Comparison of ENCODE assay signal across 2 cellular contexts in the genomic region with DNA sequence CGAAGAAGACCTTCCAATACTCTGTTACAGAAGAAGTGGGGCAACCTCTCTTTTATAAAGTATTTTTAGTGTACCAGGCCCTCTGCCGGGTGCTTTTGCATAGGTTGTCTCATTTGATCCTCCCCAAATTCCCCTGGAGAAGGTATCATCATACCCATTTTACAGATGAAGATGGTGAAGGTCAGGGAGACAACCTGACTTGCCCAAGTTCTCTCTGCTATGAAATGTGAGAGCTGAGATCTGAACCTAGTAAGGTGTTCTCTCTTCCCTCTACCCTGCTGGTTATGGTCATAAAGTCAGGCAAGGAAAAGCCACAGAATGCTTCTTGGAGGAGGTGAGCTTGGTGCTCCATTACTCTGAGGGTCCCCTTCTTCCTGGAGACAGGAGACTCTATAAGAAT.
A peak's percentile ranks its signal among the peaks of the same experiment; 100 is the strongest.
TF ChIP-seq lines count a peak whose summit lies in the region.

No MANE protein-coding gene starts in this region.

TF ChIP-seq in K562, 482 proteins besides CTCF, POLR2A, EP300 and RAD21:
- TF ChIP-seq ARNT (IDR thresholded peaks at IDR 0.05) (no peak), RBM25 (IDR thresholded peaks at IDR 0.05; ENCODE audit: low read depth, low read length, severe bottlenecking) (peak; percentile 52)

TF ChIP-seq in endothelial cell of umbilical vein, 7 proteins besides CTCF, POLR2A, EP300 and RAD21:
- TF ChIP-seq, protein P1, sequence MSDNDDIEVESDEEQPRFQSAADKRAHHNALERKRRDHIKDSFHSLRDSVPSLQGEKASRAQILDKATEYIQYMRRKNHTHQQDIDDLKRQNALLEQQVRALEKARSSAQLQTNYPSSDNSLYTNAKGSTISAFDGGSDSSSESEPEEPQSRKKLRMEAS (IDR thresholded peaks at IDR 0.05; ENCODE audit: insufficient read depth, insufficient read length), result no peak
- no peak for TF ChIP-seq JUN (IDR thresholded peaks at IDR 0.05; ENCODE audit: borderline replicate concordance, insufficient read depth, insufficient read length, low read depth)
- TF ChIP-seq POLR2AphosphoS5 (IDR thresholded peaks at IDR 0.05; ENCODE audit: insufficient read depth, low read depth, low read length), result no peak
- TF ChIP-seq EZH2 (IDR thresholded peaks at IDR 0.05; ENCODE audit: borderline replicate concordance, low read depth, low read length, severe bottlenecking), result no peak
- no peak for TF ChIP-seq FOS (IDR thresholded peaks at IDR 0.05; ENCODE audit: borderline replicate concordance, insufficient read depth, low read length)
- no peak for TF ChIP-seq GATA2 (IDR thresholded peaks at IDR 0.05; ENCODE audit: insufficient read depth, insufficient read length, low read depth, low read length)
- TF ChIP-seq MYC (IDR thresholded peaks at IDR 0.05; ENCODE audit: low read depth, low read length), result no peak
